ENCODE assay signal across 30 cellular contexts in genomic region chrX:25175171-25175570, GRCh38.
"Had no signal": no experiment of that assay in that cellular context is flagged by ENCODE, and none has a peak within 500 bp of the region (broad histone marks: within the 10 kb centered on the region; RNA-seq: fewer than 3 reads in every experiment).

No MANE protein-coding gene starts in this region.

- H3K27ac ChIP-seq: ovary, parathyroid adenoma, psoas muscle, right lobe of liver, sigmoid colon, skin epidermis, spleen, suprapubic skin, testis, tibial artery, transverse colon, upper lobe of left lung, vagina had no signal

- DNase-seq: naive thymus-derived CD8-positive, alpha-beta T cell; nephron progenitor cell; occipital lobe; ovary; posterior cingulate gyrus; psoas muscle; right cardiac atrium; right lobe of liver; sigmoid colon; spleen; stimulated activated CD4-positive, alpha-beta T cell treated with anti-CD3 and anti-CD28 coated beads, Interleukin-12 subunit alpha, Interleukin-12 subunit beta, amount 100 ng/mL, for 4 hours; stimulated activated CD4-positive, alpha-beta T cell treated with anti-CD3 and anti-CD28 coated beads, Interleukin-1b, Interleukin-23, amount 100 ng/mL, for 48 hours; stimulated activated CD4-positive, alpha-beta T cell treated with anti-CD3 and anti-CD28 coated beads, Interleukin-4, amount 100 ng/mL, for 1 hour; stimulated activated CD4-positive, alpha-beta T cell treated with anti-CD3 and anti-CD28 coated beads, Interleukin-4, amount 100 ng/mL, for 4 hours; stimulated activated CD8-positive, alpha-beta memory T cell treated with anti-CD3 and anti-CD28 coated beads, Interleukin-4, amount 100 ng/mL, for 48 hours; stimulated activated naive CD4-positive, alpha-beta T cell; stimulated activated naive CD8-positive, alpha-beta T cell treated with anti-CD3 and anti-CD28 coated beads, Interleukin-15, amount 100 ng/mL, for 72 hours; stimulated activated naive CD8-positive, alpha-beta T cell treated with anti-CD3 and anti-CD28 coated beads, Interleukin-15, Interleukin-2, amounts not matched to agents 100 U/mL and 50 U/mL, for 24 hours; substantia nigra; testis; tibial artery; transverse colon; upper lobe of left lung had no signal

- H3K4me1 ChIP-seq: parathyroid adenoma, psoas muscle, right lobe of liver, sigmoid colon, spleen, suprapubic skin, testis, tibial artery, transverse colon, upper lobe of left lung, vagina had no signal

- ATAC-seq: naive thymus-derived CD8-positive, alpha-beta T cell; natural killer cell treated with Interleukin-12 subunit alpha and Interleukin-12 subunit beta and Interleukin-15 and Interleukin-18, amount 100 ng/mL, for 72 hours; psoas muscle; right cardiac atrium; right lobe of liver; stimulated activated memory B cell treated with anti-CD40 and anti-IgM and Interleukin-4, amounts not matched to agents 10 μg/mL and 1 μg/mL and 100 μg/mL, for 72 hours; stimulated activated naive CD8-positive, alpha-beta T cell treated with anti-CD3 and anti-CD28 coated beads, Interleukin-15, amount 100 ng/mL, for 72 hours; stimulated activated naive CD8-positive, alpha-beta T cell treated with anti-CD3 and anti-CD28 coated beads, Interleukin-15, Interleukin-2, amounts not matched to agents 100 U/mL and 50 U/mL, for 24 hours had no signal

- H3K9me3 ChIP-seq: ovary, psoas muscle, right lobe of liver, sigmoid colon, spleen, suprapubic skin, testis, tibial artery, transverse colon, upper lobe of left lung, vagina had no signal

- H3K27me3 ChIP-seq: ovary, sigmoid colon, spleen, suprapubic skin, testis, tibial artery, transverse colon, upper lobe of left lung, vagina had no signal

- H3K4me2 ChIP-seq: smooth muscle cell had no signal

- H3K79me2 ChIP-seq: parathyroid adenoma had no signal

- H3K9ac ChIP-seq: parathyroid adenoma had no signal

- H3K4me3 ChIP-seq: ovary, psoas muscle, right lobe of liver, sigmoid colon, skin epidermis, smooth muscle cell, spleen, suprapubic skin, testis, tibial artery, transverse colon, upper lobe of left lung, vagina had no signal

- H2AFZ ChIP-seq: parathyroid adenoma had no signal

- H3K36me3 ChIP-seq: ovary, right lobe of liver, sigmoid colon, spleen, suprapubic skin, tibial artery, transverse colon, upper lobe of left lung, vagina had no signal
